19 cellular contexts compared by ENCODE assay signal in the genomic region with DNA sequence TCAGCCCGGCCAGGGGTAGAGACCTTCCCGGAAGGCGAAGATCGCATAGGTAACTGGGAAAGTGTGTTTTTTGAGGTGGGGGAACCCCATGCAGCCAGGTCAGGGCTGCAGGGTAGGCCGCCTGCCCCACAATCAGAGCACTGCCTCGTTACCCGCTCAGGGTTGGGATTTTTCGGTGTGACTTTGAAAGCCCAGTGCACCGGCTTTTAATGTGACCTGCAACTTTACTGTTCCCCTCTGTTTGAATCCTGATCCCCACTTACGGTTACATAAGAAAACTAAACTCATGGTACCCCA.
"Had no signal": no experiment of that assay in that cellular context is flagged by ENCODE, and none has a peak within 500 bp of the region (broad histone marks: within the 10 kb centered on the region; RNA-seq: fewer than 3 reads in every experiment).

No MANE protein-coding gene starts in this region.

- H2AFZ ChIP-seq: parathyroid adenoma had no signal

- H3K27ac ChIP-seq: left ventricle myocardium inferior, neutrophil, parathyroid adenoma, psoas muscle, sigmoid colon, spleen, tibial nerve, uterus had no signal

- ATAC-seq: mucosa of descending colon; naive thymus-derived CD4-positive, alpha-beta T cell; natural killer cell treated with Interleukin-12 subunit alpha and Interleukin-12 subunit beta and Interleukin-15 and Interleukin-18, amount 100 ng/mL, for 72 hours; psoas muscle; stimulated activated effector memory CD8-positive, alpha-beta T cell treated with anti-CD3 and anti-CD28 coated beads, Interleukin-12 subunit alpha, Interleukin-12 subunit beta, amount 100 ng/mL, for 72 hours; stimulated activated naive CD8-positive, alpha-beta T cell treated with anti-CD3 and anti-CD28 coated beads, Interleukin-15, amount 100 ng/mL, for 72 hours had no signal

- H3K9ac ChIP-seq: parathyroid adenoma had no signal

- H3K27me3 ChIP-seq: neutrophil, sigmoid colon, tibial nerve, uterus had no signal

- DNase-seq: left ventricle myocardium inferior; midbrain; naive thymus-derived CD4-positive, alpha-beta T cell; occipital lobe; psoas muscle; sigmoid colon; small intestine; spleen; stimulated activated CD4-positive, alpha-beta T cell treated with anti-CD3 and anti-CD28 coated beads, Interleukin-4, amount 100 ng/mL, for 24 hours; stimulated activated naive CD4-positive, alpha-beta T cell treated with Interleukin-2 at 50 U/mL for 16 hours; stimulated activated naive CD8-positive, alpha-beta T cell treated with anti-CD3 and anti-CD28 coated beads, Interleukin-15, amount 100 ng/mL, for 72 hours; uterus had no signal

- H3K36me3 ChIP-seq: left ventricle myocardium inferior, neutrophil, sigmoid colon, spleen, tibial nerve, uterus had no signal

- H3K9me3 ChIP-seq: left ventricle myocardium inferior, mucosa of descending colon, neutrophil, psoas muscle, sigmoid colon, spleen, tibial nerve, uterus had no signal

- H3K4me1 ChIP-seq: left ventricle myocardium inferior, parathyroid adenoma, psoas muscle, sigmoid colon, spleen, tibial nerve, uterus had no signal

- H3K4me3 ChIP-seq: left ventricle myocardium inferior, lung, mucosa of descending colon, psoas muscle, sigmoid colon, spleen, tibial nerve, uterus had no signal
